ENCODE assay signal across 19 cellular contexts in the genomic region with DNA sequence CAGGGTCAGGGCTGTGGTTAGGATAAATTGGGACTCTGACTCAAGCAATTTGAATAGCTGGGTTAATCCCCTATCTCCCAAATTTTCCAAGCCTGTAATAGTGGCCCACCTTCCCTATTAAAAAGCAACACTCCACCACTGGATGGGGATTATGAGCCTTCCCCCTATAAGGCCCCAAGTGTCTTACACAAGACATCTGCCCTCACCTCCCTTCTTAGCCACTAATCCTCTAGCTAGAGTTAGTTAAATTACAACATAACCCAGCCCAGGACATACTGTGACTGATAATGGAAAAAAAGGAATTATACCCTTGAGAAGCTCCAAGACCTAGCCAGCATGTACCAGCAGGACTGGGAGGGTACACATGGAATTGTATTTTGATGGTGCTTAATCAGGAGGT.
"Had no signal": no experiment of that assay in that cellular context is flagged by ENCODE, and none has a peak within 500 bp of the region (broad histone marks: within the 10 kb centered on the region; RNA-seq: fewer than 3 reads in every experiment).

No MANE protein-coding gene starts in this region.

- H3K4me1 ChIP-seq: esophagus muscularis mucosa, gastroesophageal sphincter, left ventricle myocardium inferior, lower lobe of right lung, right atrium auricular region, sigmoid colon had no signal

- ATAC-seq: effector memory CD8-positive, alpha-beta T cell; gastroesophageal sphincter; left cardiac atrium; lower lobe of right lung; natural killer cell treated with Interleukin-12 subunit alpha and Interleukin-12 subunit beta and Interleukin-15 and Interleukin-18, amount 100 ng/mL, for 72 hours had no signal

- H3K36me3 ChIP-seq: esophagus muscularis mucosa, gastroesophageal sphincter, left ventricle myocardium inferior, lower lobe of right lung, neural progenitor cell, ovary, right atrium auricular region, sigmoid colon, stomach had no signal

- H3K27me3 ChIP-seq: esophagus muscularis mucosa, gastroesophageal sphincter, neural progenitor cell, ovary, right atrium auricular region, sigmoid colon, stomach had no signal

- H3K4me3 ChIP-seq: esophagus muscularis mucosa, gastroesophageal sphincter, left ventricle myocardium inferior, lower lobe of right lung, neural progenitor cell, ovary, right atrium auricular region, sigmoid colon, stomach had no signal

- H3K9me3 ChIP-seq: esophagus muscularis mucosa, gastroesophageal sphincter, left ventricle myocardium inferior, lower lobe of right lung, ovary, right atrium auricular region, sigmoid colon, stomach had no signal

- DNase-seq: effector memory CD8-positive, alpha-beta T cell; foreskin fibroblast; immature natural killer cell; kidney; left cardiac atrium; left ventricle myocardium inferior; lower lobe of right lung; nucleus accumbens; ovary; sigmoid colon; small intestine; stimulated activated CD4-positive, alpha-beta T cell treated with anti-CD3 and anti-CD28 coated beads, Interleukin-12 subunit alpha, Interleukin-12 subunit beta, amount 100 ng/mL, for 4 hours; stimulated activated naive CD4-positive, alpha-beta T cell; stomach had no signal

- H3K9ac ChIP-seq: neural progenitor cell had no signal
